In genomic region chr1:165876121-165876520, GRCh38 we compare ENCODE assay signal across 1 cellular context.
A peak's percentile ranks its signal among the peaks of the same experiment; 100 is the strongest.
TF ChIP-seq lines count a peak whose summit lies in the region.

No MANE protein-coding gene starts in this region.

TF ChIP-seq in GM12878, 131 proteins besides CTCF, POLR2A, EP300 and RAD21 (continued from another document):
- TF ChIP-seq PKNOX1 (IDR thresholded peaks at IDR 0.05) (peak; percentile 60), MTA2 (IDR thresholded peaks at IDR 0.05; ENCODE audit: low read depth) (peak; percentile 71), BMI1 (IDR thresholded peaks at IDR 0.05; ENCODE audit: borderline replicate concordance) (peak; percentile 32; the same call in 1 of the 2 replicates), BHLHE40 (IDR thresholded peaks at IDR 0.05; ENCODE audit: borderline replicate concordance in 1 of 2, low read depth in 2 of 2, low read length in 1 of 2) (peak in 1 of 2 experiments; percentile 16; a peak in 1 of 4 replicates)
